In genomic region chr9:100282388-100282719, GRCh38 we compare ENCODE assay signal across 1 cellular context.
A peak's percentile ranks its signal among the peaks of the same experiment; 100 is the strongest.
TF ChIP-seq lines count a peak whose summit lies in the region.

No MANE protein-coding gene starts in this region.

TF ChIP-seq in K562, 482 proteins besides CTCF, POLR2A, EP300 and RAD21 (continued from another document):
- TF ChIP-seq, protein P1, sequence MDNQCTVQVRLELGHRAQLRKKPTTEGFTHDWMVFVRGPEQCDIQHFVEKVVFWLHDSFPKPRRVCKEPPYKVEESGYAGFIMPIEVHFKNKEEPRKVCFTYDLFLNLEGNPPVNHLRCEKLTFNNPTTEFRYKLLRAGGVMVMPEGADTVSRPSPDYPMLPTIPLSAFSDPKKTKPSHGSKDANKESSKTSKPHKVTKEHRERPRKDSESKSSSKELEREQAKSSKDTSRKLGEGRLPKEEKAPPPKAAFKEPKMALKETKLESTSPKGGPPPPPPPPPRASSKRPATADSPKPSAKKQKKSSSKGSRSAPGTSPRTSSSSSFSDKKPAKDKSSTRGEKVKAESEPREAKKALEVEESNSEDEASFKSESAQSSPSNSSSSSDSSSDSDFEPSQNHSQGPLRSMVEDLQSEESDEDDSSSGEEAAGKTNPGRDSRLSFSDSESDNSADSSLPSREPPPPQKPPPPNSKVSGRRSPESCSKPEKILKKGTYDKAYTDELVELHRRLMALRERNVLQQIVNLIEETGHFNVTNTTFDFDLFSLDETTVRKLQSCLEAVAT (IDR thresholded peaks at IDR 0.05): no peak
- TF ChIP-seq MEIS2 (IDR thresholded peaks at IDR 0.05; ENCODE audit: partially characterized antibody) (peak; percentile 82), EHMT2 (IDR thresholded peaks at IDR 0.05) (no peak), MAFF (IDR thresholded peaks at IDR 0.05; ENCODE audit: low read length) (no peak), HMGXB4 (CRISPR knock-in tag; IDR thresholded peaks at IDR 0.05) (no peak), FOS (IDR thresholded peaks at IDR 0.05; ENCODE audit: extremely low read depth, insufficient read length) (no peak), FOXP1 (CRISPR knock-in tag; IDR thresholded peaks at IDR 0.05) (no peak), SMARCA5 (IDR thresholded peaks at IDR 0.05) (no peak), SIX5 (IDR thresholded peaks at IDR 0.05; ENCODE audit: borderline replicate concordance in 1 of 2, insufficient read depth in 1 of 2, low read depth in 1 of 2, low read length in 2 of 2) (no peak), STAT5B (CRISPR knock-in tag; IDR thresholded peaks at IDR 0.05) (no peak), ZNF408 (CRISPR knock-in tag; IDR thresholded peaks at IDR 0.05; ENCODE audit: low read depth) (no peak), E2F8 (IDR thresholded peaks at IDR 0.05; ENCODE audit: low read depth, partially characterized antibody) (no peak), ZNF133 (CRISPR knock-in tag; IDR thresholded peaks at IDR 0.05) (no peak), GATAD2A (IDR thresholded peaks at IDR 0.05) (no peak), ESRRB (CRISPR knock-in tag; IDR thresholded peaks at IDR 0.05; ENCODE audit: borderline replicate concordance) (no peak), SIRT6 (IDR thresholded peaks at IDR 0.05; ENCODE audit: low read depth, low read length) (no peak)
- TF ChIP-seq, protein P2, sequence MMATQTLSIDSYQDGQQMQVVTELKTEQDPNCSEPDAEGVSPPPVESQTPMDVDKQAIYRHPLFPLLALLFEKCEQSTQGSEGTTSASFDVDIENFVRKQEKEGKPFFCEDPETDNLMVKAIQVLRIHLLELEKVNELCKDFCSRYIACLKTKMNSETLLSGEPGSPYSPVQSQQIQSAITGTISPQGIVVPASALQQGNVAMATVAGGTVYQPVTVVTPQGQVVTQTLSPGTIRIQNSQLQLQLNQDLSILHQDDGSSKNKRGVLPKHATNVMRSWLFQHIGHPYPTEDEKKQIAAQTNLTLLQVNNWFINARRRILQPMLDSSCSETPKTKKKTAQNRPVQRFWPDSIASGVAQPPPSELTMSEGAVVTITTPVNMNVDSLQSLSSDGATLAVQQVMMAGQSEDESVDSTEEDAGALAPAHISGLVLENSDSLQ (IDR thresholded peaks at IDR 0.05): peak; percentile 69
- TF ChIP-seq, protein P3, sequence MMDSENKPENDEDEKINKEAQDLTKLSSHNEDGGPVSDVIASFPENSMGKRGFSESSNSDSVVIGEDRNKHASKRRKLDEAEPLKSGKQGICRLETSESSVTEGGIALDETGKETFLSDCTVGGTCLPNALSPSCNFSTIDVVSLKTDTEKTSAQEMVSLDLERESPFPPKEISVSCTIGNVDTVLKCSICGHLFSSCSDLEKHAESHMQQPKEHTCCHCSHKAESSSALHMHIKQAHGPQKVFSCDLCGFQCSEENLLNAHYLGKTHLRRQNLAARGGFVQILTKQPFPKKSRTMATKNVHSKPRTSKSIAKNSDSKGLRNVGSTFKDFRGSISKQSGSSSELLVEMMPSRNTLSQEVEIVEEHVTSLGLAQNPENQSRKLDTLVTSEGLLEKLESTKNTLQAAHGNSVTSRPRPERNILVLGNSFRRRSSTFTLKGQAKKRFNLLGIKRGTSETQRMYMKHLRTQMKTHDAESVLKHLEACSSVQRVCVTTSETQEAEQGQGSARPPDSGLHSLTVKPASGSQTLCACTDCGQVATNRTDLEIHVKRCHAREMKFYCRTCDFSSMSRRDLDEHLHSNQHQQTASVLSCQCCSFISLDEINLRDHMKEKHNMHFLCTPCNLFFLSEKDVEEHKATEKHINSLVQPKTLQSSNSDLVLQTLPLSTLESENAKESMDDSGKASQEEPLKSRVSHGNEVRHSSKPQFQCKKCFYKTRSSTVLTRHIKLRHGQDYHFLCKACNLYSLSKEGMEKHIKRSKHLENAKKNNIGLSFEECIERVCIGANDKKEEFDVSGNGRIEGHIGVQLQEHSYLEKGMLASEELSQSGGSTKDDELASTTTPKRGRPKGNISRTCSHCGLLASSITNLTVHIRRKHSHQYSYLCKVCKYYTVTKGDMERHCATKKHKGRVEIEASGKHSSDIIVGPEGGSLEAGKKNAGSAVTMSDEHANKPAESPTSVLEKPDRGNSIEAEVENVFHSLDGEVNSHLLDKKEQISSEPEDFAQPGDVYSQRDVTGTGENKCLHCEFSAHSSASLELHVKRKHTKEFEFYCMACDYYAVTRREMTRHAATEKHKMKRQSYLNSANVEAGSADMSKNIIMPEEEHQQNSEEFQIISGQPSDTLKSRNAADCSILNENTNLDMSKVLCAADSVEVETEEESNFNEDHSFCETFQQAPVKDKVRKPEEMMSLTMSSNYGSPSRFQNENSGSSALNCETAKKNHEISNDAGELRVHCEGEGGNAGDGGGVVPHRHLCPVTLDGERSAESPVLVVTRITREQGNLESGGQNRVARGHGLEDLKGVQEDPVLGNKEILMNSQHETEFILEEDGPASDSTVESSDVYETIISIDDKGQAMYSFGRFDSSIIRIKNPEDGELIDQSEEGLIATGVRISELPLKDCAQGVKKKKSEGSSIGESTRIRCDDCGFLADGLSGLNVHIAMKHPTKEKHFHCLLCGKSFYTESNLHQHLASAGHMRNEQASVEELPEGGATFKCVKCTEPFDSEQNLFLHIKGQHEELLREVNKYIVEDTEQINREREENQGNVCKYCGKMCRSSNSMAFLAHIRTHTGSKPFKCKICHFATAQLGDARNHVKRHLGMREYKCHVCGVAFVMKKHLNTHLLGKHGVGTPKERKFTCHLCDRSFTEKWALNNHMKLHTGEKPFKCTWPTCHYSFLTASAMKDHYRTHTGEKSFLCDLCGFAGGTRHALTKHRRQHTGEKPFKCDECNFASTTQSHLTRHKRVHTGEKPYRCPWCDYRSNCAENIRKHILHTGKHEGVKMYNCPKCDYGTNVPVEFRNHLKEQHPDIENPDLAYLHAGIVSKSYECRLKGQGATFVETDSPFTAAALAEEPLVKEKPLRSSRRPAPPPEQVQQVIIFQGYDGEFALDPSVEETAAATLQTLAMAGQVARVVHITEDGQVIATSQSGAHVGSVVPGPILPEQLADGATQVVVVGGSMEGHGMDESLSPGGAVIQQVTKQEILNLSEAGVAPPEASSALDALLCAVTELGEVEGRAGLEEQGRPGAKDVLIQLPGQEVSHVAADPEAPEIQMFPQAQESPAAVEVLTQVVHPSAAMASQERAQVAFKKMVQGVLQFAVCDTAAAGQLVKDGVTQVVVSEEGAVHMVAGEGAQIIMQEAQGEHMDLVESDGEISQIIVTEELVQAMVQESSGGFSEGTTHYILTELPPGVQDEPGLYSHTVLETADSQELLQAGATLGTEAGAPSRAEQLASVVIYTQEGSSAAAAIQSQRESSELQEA (IDR thresholded peaks at IDR 0.05; ENCODE audit: low read depth): 0 out of 2 replicates have a peak, but pooled peaks have one; percentile 3
